ENCODE assay signal across 9 cellular contexts in genomic region chr16:75319513-75320401, GRCh38.
DNase-seq lines count a peak whose midpoint lies in the region; ATAC-seq, FAIRE-seq and TF ChIP-seq lines count a peak whose summit lies in the region.
"Had no signal": no experiment of that assay in that cellular context is flagged by ENCODE, and none has a peak within 500 bp of the region (broad histone marks: within the 10 kb centered on the region; RNA-seq: fewer than 3 reads in every experiment).

No MANE protein-coding gene starts in this region.

- H3K27me3 Mint-ChIP-seq in osteocyte (ENCODE audit: unreplicated experiment), result no peaks in the 10 kb centered on the region

- WGBS in K562 (ENCODE audit: insufficient coverage, low coverage, missing lambda C conversion rate), result 70% methylated on average over 13 of the region's 13 CpGs

- peaks cover 11% of the 10 kb centered on the region for H3K36me3 Mint-ChIP-seq in osteocyte (ENCODE audit: unreplicated experiment)

- ATAC-seq in GM21360 (IDR thresholded peaks at IDR 0.05; ENCODE audit: unreplicated experiment) (peak; percentile 66), HG03565 (IDR thresholded peaks at IDR 0.05; ENCODE audit: unreplicated experiment) (peak; percentile 79), K562 (no peak)

- H3K27ac Mint-ChIP-seq in osteocyte (ENCODE audit: unreplicated experiment), result peak overlapping the region; percentile 96

- no peaks in the 10 kb centered on the region for H4K20me1 ChIP-seq in K562 (replicated peaks; ENCODE audit: control insufficient read depth, insufficient read depth, low read length)

- H3K9me3 ChIP-seq in K562 (replicated peaks; ENCODE audit: control insufficient read depth, insufficient read depth, low read depth, low read length), result no peaks in the 10 kb centered on the region
- H3K9me3 ChIP-seq: neutrophil had no signal

- H3K27me3 ChIP-seq in K562 (ENCODE audit: control insufficient read depth in 2 of 2, insufficient read depth in 2 of 2, low read length in 2 of 2), result no peaks in the 10 kb centered on the region
- H3K27me3 ChIP-seq: neutrophil had no signal

- no peak overlapping the region for H3K9ac ChIP-seq in K562 (ENCODE audit: insufficient read depth in 1 of 2, low read depth in 2 of 2, low read length in 2 of 2)

- peaks cover 10 to 13% of the 10 kb centered on the region in 2 experiments; a peak in 4 of 5 replicates for H3K4me1 ChIP-seq in K562 (replicated peaks in 1 of 2; ENCODE audit: control insufficient read depth in 2 of 2, insufficient read depth in 2 of 2, low read length in 2 of 2)

- H3K4me3 ChIP-seq in K562, result no peak overlapping the region

- in situ Hi-C loops in K562 (cut with MboI), result no loop called here

- no peaks in the 10 kb centered on the region for H3K79me2 ChIP-seq in K562 (ENCODE audit: control insufficient read depth, insufficient read depth, low read length)

- 0 out of 3 replicates have a peak, but pooled peaks cover 2% of the 10 kb centered on the region for H3K36me3 ChIP-seq in K562 (ENCODE audit: control insufficient read depth, insufficient read depth, low read length)
- H3K36me3 ChIP-seq: neutrophil had no signal

- H3K4me3 Mint-ChIP-seq in osteocyte (ENCODE audit: unreplicated experiment), result peak overlapping the region; percentile 61

- H2AFZ ChIP-seq in K562 (ENCODE audit: low read depth, low read length), result no peak overlapping the region

- no peak overlapping the region for H3K27ac ChIP-seq in K562 (ENCODE audit: extremely low read depth, low read depth, low read length)
- H3K27ac ChIP-seq: neutrophil had no signal

- H3K4me2 ChIP-seq in K562 (ENCODE audit: insufficient read depth, low read length), result no peak overlapping the region

- TF ChIP-seq RAD21 in K562 (CRISPR knock-in tag; conservative IDR thresholded peaks at IDR 0.05 in 1 of 2, IDR thresholded peaks at IDR 0.05 in 1 of 2), result no peak

- peaks cover 58% of the 10 kb centered on the region for H3K4me1 Mint-ChIP-seq in osteocyte (ENCODE audit: unreplicated experiment)

- no peak for FAIRE-seq in K562 (lab: Jason Lieb, UNC)

- no peak for TF ChIP-seq POLR2A in K562 (conservative IDR thresholded peaks at IDR 0.05)

- CTCF ChIA-PET in K562 (lab: Yijun Ruan, JAX; ENCODE audit: low intra/inter-chr PET ratio) (no interaction called here), HEK293T (lab: Yijun Ruan, JAX) (no interaction called here)

- POLR2A ChIA-PET in K562 (lab: Yijun Ruan, JAX), result interaction anchor here (2.1 kb wide), 1 partner anchor 15 kb away, joined by 7 read pairs; no protein-coding TSS in a partner anchor
- POLR2A ChIA-PET in HEK293T (lab: Yijun Ruan, JAX), result no interaction called here

- no peak for TF ChIP-seq EP300 in K562 (IDR thresholded peaks at IDR 0.05; ENCODE audit: low read length)

- intact Hi-C loops in K562 (cut with micrococcal nuclease), result loop anchor here (5.0 kb wide), 1 partner anchor 67 kb away; the partner anchor contains the start of gene BCAR1

- TF ChIP-seq CTCF in K562 (IDR thresholded peaks at IDR 0.05 in 2 of 3, conservative IDR thresholded peaks at IDR 0.05 in 1 of 3; ENCODE audit: insufficient read depth in 2 of 3, low read depth in 1 of 3, low read length in 3 of 3) (no peak), osteocyte (IDR thresholded peaks at IDR 0.05) (no peak)

- BruUV-seq in K562 (replicated peaks; lab: Mats Ljungman, UMichigan), result no TSS peak

- H3K9me3 Mint-ChIP-seq in osteocyte (ENCODE audit: unreplicated experiment), result no peaks in the 10 kb centered on the region

- DNase-seq in Daoy (ENCODE audit: low read depth), result peak; percentile 71
- DNase-seq in K562 (ENCODE audit: extremely low read depth in 1 of 4, low spot score in 3 of 4), result no peak
- no peak for DNase-seq in osteocyte (ENCODE audit: extremely low spot score, unreplicated experiment)
- DNase-seq in HuH-7.5 (ENCODE audit: low spot score), result no peak
- DNase-seq in stimulated activated CD4-positive, alpha-beta T cell treated with anti-CD3 and anti-CD28 coated beads, Interleukin-15, amount 100 ng/mL, for 24 hours, result no peak
- no peak for DNase-seq in HEK293T (ENCODE audit: extremely low spot score)

- H3K9me1 ChIP-seq in K562 (ENCODE audit: control insufficient read depth, insufficient read depth, low read length), result no peaks in the 10 kb centered on the region

TF ChIP-seq in K562, 482 proteins besides CTCF, POLR2A, EP300 and RAD21:
- TF ChIP-seq TRIM25 (IDR thresholded peaks at IDR 0.05; ENCODE audit: borderline replicate concordance), result no peak
- TF ChIP-seq SIRT6 (IDR thresholded peaks at IDR 0.05; ENCODE audit: low read depth, low read length), result no peak
- 0 out of 2 replicates have a peak, but pooled peaks have one; percentile 32 for TF ChIP-seq FOSL1 (tag; conservative IDR thresholded peaks at IDR 0.05)
- 0 out of 2 replicates have a peak, but pooled peaks have one; percentile 26 for TF ChIP-seq ZNF766 (CRISPR knock-in tag; conservative IDR thresholded peaks at IDR 0.05)

TF ChIP-seq in HEK293T, 16 proteins besides CTCF, POLR2A, EP300 and RAD21:
- no peak for TF ChIP-seq ELF4 (IDR thresholded peaks at IDR 0.05)
- TF ChIP-seq BHLHE40 (IDR thresholded peaks at IDR 0.05; ENCODE audit: borderline replicate concordance), result no peak
- TF ChIP-seq FOXA1 (IDR thresholded peaks at IDR 0.05), result no peak
- TF ChIP-seq TARDBP (IDR thresholded peaks at IDR 0.05), result no peak
- no peak for TF ChIP-seq SP1 (IDR thresholded peaks at IDR 0.05)
- no peak for TF ChIP-seq HDGF (IDR thresholded peaks at IDR 0.05; ENCODE audit: borderline replicate concordance)
- TF ChIP-seq ZNF384 (IDR thresholded peaks at IDR 0.05), result no peak
- TF ChIP-seq FOXK2 (IDR thresholded peaks at IDR 0.05), result no peak
- no peak for TF ChIP-seq L3MBTL2 (conservative IDR thresholded peaks at IDR 0.05)
- TF ChIP-seq PKNOX1 (IDR thresholded peaks at IDR 0.05), result no peak
- TF ChIP-seq LEF1 (IDR thresholded peaks at IDR 0.05; ENCODE audit: borderline replicate concordance), result no peak
- TF ChIP-seq ARNT (IDR thresholded peaks at IDR 0.05), result no peak
- no peak for TF ChIP-seq NFRKB (IDR thresholded peaks at IDR 0.05)
- no peak for TF ChIP-seq CTBP1 (IDR thresholded peaks at IDR 0.05; ENCODE audit: borderline replicate concordance)
- no peak for TF ChIP-seq SUZ12 (IDR thresholded peaks at IDR 0.05)
- TF ChIP-seq FOXM1 (IDR thresholded peaks at IDR 0.05; ENCODE audit: borderline replicate concordance), result no peak
